In genomic region chr7:1611708-1612241, GRCh38 we compare ENCODE assay signal across 12 cellular contexts.
DNase-seq lines count a peak whose midpoint lies in the region; ATAC-seq and TF ChIP-seq lines count a peak whose summit lies in the region.
"Had no signal": no experiment of that assay in that cellular context is flagged by ENCODE, and none has a peak within 500 bp of the region (broad histone marks: within the 10 kb centered on the region; RNA-seq: fewer than 3 reads in every experiment).

No MANE protein-coding gene starts in this region.

- H3K27ac ChIP-seq in RWPE1: peak overlapping the region; percentile 61

- ATAC-seq in HG02981 (IDR thresholded peaks at IDR 0.05; ENCODE audit: unreplicated experiment): no peak

- H3K4me3 ChIP-seq in fibroblast of pulmonary artery (replicated peaks; ENCODE audit: low read depth, low read length): no peak overlapping the region

- POLR2A ChIA-PET in RWPE1 (lab: Yijun Ruan, JAX; ENCODE audit: low non-redundant PET): no interaction called here

- no peak for TF ChIP-seq CTCF in RWPE1 (conservative IDR thresholded peaks at IDR 0.05; ENCODE audit: low read depth)
- TF ChIP-seq CTCF in fibroblast of pulmonary artery (IDR thresholded peaks at IDR 0.05; ENCODE audit: low read length, missing control alignments): no peak

- DNase-seq in ELR (ENCODE audit: low read depth): peak; percentile 85
- DNase-seq in RWPE1 (ENCODE audit: low spot score): peak; percentile 78
- peak; percentile 77 for DNase-seq in fibroblast of pulmonary artery (ENCODE audit: low read depth)
- peak; percentile 45 for DNase-seq in retina
- no peak for DNase-seq in NCI-H345 (lab: John Stamatoyannopoulos, UW)
- DNase-seq in AML-193 (lab: John Stamatoyannopoulos, UW): no peak
- DNase-seq in stimulated activated naive CD4-positive, alpha-beta T cell (lab: John Stamatoyannopoulos, UW): no peak
- DNase-seq: activated CD4-positive, alpha-beta memory T cell treated with anti-CD3 and anti-CD28 coated beads, Interleukin-2, amount 10 ng/mL, durations not matched to agents 7 days and 5 days; effector CD8-positive, alpha-beta T cell; H9; KBM-7 had no signal

- CTCF ChIA-PET in RWPE1 (lab: Yijun Ruan, JAX): no interaction called here

Comparison
In these comparisons a context has a peak if more than half of its experiments do, and no peak if none do; other contexts are left out.
1. DNase-seq: peak in ELR (single experiment), RWPE1 (single experiment), fibroblast of pulmonary artery (single experiment) and retina (single experiment); none in NCI-H345 (single experiment), AML-193 (0 of 2) and stimulated activated naive CD4-positive, alpha-beta T cell (0 of 6).